In the genomic region with DNA sequence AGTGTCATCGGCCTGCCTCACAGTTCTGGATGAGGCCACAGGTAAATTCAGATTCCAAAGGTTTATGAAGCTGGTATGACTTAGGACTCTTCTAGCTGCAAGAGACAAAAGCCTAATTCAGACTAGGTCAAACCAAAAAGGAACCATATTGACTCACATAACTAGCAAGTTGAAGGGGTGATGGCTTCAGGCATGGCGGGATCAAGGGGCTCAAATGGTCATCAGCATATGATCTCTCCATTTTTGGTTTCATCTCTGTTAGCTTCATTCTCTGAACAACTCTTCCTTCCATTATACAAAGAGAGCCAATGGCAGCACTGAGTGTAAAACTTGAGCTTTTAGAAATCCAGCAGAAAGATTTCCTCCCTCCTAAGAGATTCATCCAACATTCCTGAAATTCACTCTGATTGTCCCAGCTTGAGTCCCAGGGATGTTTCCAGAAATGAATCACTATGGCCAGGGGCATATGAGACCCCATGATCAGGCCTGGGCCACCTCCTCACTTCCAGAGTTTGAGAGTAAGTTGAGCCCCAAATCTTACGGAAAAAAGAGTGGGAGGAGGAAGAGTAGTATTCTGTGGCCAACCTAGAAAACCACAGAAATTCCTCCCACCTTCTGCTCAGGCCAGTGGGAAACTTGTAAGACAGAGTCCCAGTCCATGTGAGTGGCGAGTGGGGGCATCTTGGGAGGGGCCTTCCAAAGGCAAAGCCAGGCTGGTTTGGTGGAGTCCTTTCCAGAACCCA, we compare ENCODE assay signal across 14 cellular contexts. TPM values are rescaled to one million over a fixed set of nuclear protein-coding genes. Genes with fewer than 3 reads are reported as not detected.
A peak's percentile ranks its signal among the peaks of the same experiment; 100 is the strongest.
DNase-seq lines count a peak whose midpoint lies in the region; ATAC-seq and TF ChIP-seq lines count a peak whose summit lies in the region.
"Had no signal": no experiment of that assay in that cellular context is flagged by ENCODE, and none has a peak within 500 bp of the region (broad histone marks: within the 10 kb centered on the region; RNA-seq: fewer than 3 reads in every experiment).

No MANE protein-coding gene starts in this region.

- H2AFZ ChIP-seq in GM23248 = 0 out of 2 replicates have a peak overlapping the region, but pooled peaks have one; percentile 14

- in situ Hi-C loops in GM23248 (cut with MboI) = no loop called here

- peaks cover 11% of the 10 kb centered on the region; the same call in 1 of the 2 replicates for H3F3A ChIP-seq in GM23248 (ENCODE audit: insufficient read depth)

- H3K4me2 ChIP-seq in BLaER1 (peak overlapping the region; percentile 99), GM23248 (ENCODE audit: unreplicated experiment) (no peak overlapping the region)

- H3K36me3 Mint-ChIP-seq in memory B cell = no peaks in the 10 kb centered on the region

- no peaks in the 10 kb centered on the region for H3K27me3 Mint-ChIP-seq in memory B cell
- H3K27me3 Mint-ChIP-seq: stimulated activated naive CD8-positive, alpha-beta T cell treated with anti-CD3 and anti-CD28 coated beads, Interleukin-15, Interleukin-2, amounts not matched to agents 100 ng/mL and 50 ng/mL, for 24 hours had no signal

- H4K20me1 ChIP-seq in BLaER1 = no peaks in the 10 kb centered on the region
- no peaks in the 10 kb centered on the region for H4K20me1 ChIP-seq in GM23248 (ENCODE audit: insufficient read depth)

- 78 to 88% methylated on average over 4 of the region's 4 CpGs for WGBS in GM23248 (ENCODE audit: low coverage in 1 of 2, low lambda C conversion rate in 2 of 2, missing lambda C conversion rate in 2 of 2), 2 experiments

- H3K4me3 Mint-ChIP-seq in memory B cell = no peak overlapping the region
- H3K4me3 Mint-ChIP-seq: stimulated activated naive CD8-positive, alpha-beta T cell treated with anti-CD3 and anti-CD28 coated beads, Interleukin-15, Interleukin-2, amounts not matched to agents 100 ng/mL and 50 ng/mL, for 24 hours had no signal

- H3K4me1 Mint-ChIP-seq in memory B cell = peaks cover 31% of the 10 kb centered on the region

- DNase-seq in GM23248 (peak; percentile 47), SW480 (ENCODE audit: low spot score) (peak; percentile 30), memory B cell (ENCODE audit: low spot score in 2 of 2) (no peak), WERI-Rb-1 (no peak), nucleus accumbens (lab: John Stamatoyannopoulos, UW) (no peak)
- DNase-seq: activated naive CD4-positive, alpha-beta T cell treated with anti-CD3 and anti-CD28 coated beads, Interleukin-2, amount 50 U/mL, for 16 hours; cortex of kidney; esophagus squamous epithelium; NCI-H1105; RPMI8226 had no signal

- ATAC-seq in memory B cell (ENCODE audit: low read depth) = no peak
- no peak for ATAC-seq in HG02852 (IDR thresholded peaks at IDR 0.05; ENCODE audit: unreplicated experiment)
- no peak for ATAC-seq in HG03378 (IDR thresholded peaks at IDR 0.05; ENCODE audit: unreplicated experiment)

- H3K4me1 ChIP-seq in BLaER1 = peaks cover 88% of the 10 kb centered on the region
- H3K4me1 ChIP-seq in GM23248 (ENCODE audit: insufficient read depth) = peaks cover 21% of the 10 kb centered on the region

- no peaks in the 10 kb centered on the region for H3K36me3 ChIP-seq in BLaER1
- H3K36me3 ChIP-seq in GM23248 (ENCODE audit: low read depth) = no peaks in the 10 kb centered on the region
- no peaks in the 10 kb centered on the region for H3K36me3 ChIP-seq in WERI-Rb-1
- H3K36me3 ChIP-seq: esophagus squamous epithelium had no signal

- H3K4me3 ChIP-seq in BLaER1 (peak overlapping the region; percentile 63), GM23248 (no peak overlapping the region), WERI-Rb-1 (ENCODE audit: low read depth, low read length) (no peak overlapping the region)
- H3K4me3 ChIP-seq: esophagus squamous epithelium had no signal

- H3K9me3 ChIP-seq in BLaER1 (peaks cover 8% of the 10 kb centered on the region; the same call in 1 of the 2 replicates), GM23248 (ENCODE audit: low read depth) (no peaks in the 10 kb centered on the region), WERI-Rb-1 (ENCODE audit: severe bottlenecking) (no peaks in the 10 kb centered on the region)
- H3K9me3 ChIP-seq: esophagus squamous epithelium had no signal

- H3K27ac ChIP-seq in BLaER1 (peak overlapping the region; percentile 99), GM23248 (no peak overlapping the region), WERI-Rb-1 (no peak overlapping the region)

- H3K27ac Mint-ChIP-seq in memory B cell = peak overlapping the region; percentile 98
- H3K27ac Mint-ChIP-seq: stimulated activated naive CD8-positive, alpha-beta T cell treated with anti-CD3 and anti-CD28 coated beads, Interleukin-15, Interleukin-2, amounts not matched to agents 100 ng/mL and 50 ng/mL, for 24 hours had no signal

- H3K79me2 ChIP-seq in GM23248 (ENCODE audit: insufficient read depth) = no peaks in the 10 kb centered on the region

- no peak for TF ChIP-seq CTCF in WERI-Rb-1 (IDR thresholded peaks at IDR 0.05; ENCODE audit: low read depth, low read length)

- no peaks in the 10 kb centered on the region for H3K9me3 Mint-ChIP-seq in memory B cell
- H3K9me3 Mint-ChIP-seq: stimulated activated naive CD8-positive, alpha-beta T cell treated with anti-CD3 and anti-CD28 coated beads, Interleukin-15, Interleukin-2, amounts not matched to agents 100 ng/mL and 50 ng/mL, for 24 hours had no signal

- H3K27me3 ChIP-seq in BLaER1 = no peaks in the 10 kb centered on the region
- no peaks in the 10 kb centered on the region for H3K27me3 ChIP-seq in GM23248 (replicated peaks; ENCODE audit: insufficient read depth)
- no peaks in the 10 kb centered on the region for H3K27me3 ChIP-seq in WERI-Rb-1 (ENCODE audit: insufficient read depth, low read depth, severe bottlenecking)
- H3K27me3 ChIP-seq: esophagus squamous epithelium had no signal

- H3K9me2 ChIP-seq in GM23248 (ENCODE audit: insufficient read depth) = no peaks in the 10 kb centered on the region

- peak overlapping the region; percentile 90 for H3K9ac ChIP-seq in BLaER1
- no peak overlapping the region for H3K9ac ChIP-seq in GM23248

RNA-seq across cellular contexts. Expression of gene MAP1LC3B2, which starts 2.0 kb away (rescaled TPM):
- 0.32 and 0.63 TPM in 2 replicates for total RNA-seq in GM23248 (2014; rRNA removed; shearing (Covaris generic))
- polyA plus RNA-seq in GM23248 (2016; fragmentation: Nextera tagmentation; extraction: Ambion mirVana) = 8.4 and 9.0 TPM in 2 replicates

Comparison
In these comparisons a context has a peak if more than half of its experiments do, and no peak if none do; other contexts are left out.
1. DNase-seq: peak in GM23248 (single experiment) and SW480 (single experiment); none in memory B cell (0 of 2), WERI-Rb-1 (single experiment) and nucleus accumbens (0 of 56).